In genomic region chr5:141940695-141941271, GRCh38 we compare ENCODE assay signal across 1 cellular context.
TF ChIP-seq lines count a peak whose summit lies in the region.

No MANE protein-coding gene starts in this region.

TF ChIP-seq in HCT116, 20 proteins besides CTCF, POLR2A, EP300 and RAD21 (continued from another document):
- TF ChIP-seq, protein P1, sequence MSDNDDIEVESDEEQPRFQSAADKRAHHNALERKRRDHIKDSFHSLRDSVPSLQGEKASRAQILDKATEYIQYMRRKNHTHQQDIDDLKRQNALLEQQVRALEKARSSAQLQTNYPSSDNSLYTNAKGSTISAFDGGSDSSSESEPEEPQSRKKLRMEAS (IDR thresholded peaks at IDR 0.05): no peak
